Comparison of ENCODE assay signal across 1 cellular context in genomic region chr10:33675235-33675634, GRCh38.
TF ChIP-seq lines count a peak whose summit lies in the region.

No MANE protein-coding gene starts in this region.

TF ChIP-seq in H1, 55 proteins besides CTCF, POLR2A, EP300 and RAD21 (continued from another document):
- TF ChIP-seq RFX5 (IDR thresholded peaks at IDR 0.05; ENCODE audit: borderline replicate concordance, low read depth, low read length) = no peak
- no peak for TF ChIP-seq KDM4A (IDR thresholded peaks at IDR 0.05; ENCODE audit: low read depth, low read length, severe bottlenecking)
- no peak for TF ChIP-seq BRCA1 (IDR thresholded peaks at IDR 0.05; ENCODE audit: low read depth, low read length)
- TF ChIP-seq TAF1 (IDR thresholded peaks at IDR 0.05; ENCODE audit: low read depth, low read length) = no peak
